ENCODE assay signal across 8 cellular contexts in the genomic region with DNA sequence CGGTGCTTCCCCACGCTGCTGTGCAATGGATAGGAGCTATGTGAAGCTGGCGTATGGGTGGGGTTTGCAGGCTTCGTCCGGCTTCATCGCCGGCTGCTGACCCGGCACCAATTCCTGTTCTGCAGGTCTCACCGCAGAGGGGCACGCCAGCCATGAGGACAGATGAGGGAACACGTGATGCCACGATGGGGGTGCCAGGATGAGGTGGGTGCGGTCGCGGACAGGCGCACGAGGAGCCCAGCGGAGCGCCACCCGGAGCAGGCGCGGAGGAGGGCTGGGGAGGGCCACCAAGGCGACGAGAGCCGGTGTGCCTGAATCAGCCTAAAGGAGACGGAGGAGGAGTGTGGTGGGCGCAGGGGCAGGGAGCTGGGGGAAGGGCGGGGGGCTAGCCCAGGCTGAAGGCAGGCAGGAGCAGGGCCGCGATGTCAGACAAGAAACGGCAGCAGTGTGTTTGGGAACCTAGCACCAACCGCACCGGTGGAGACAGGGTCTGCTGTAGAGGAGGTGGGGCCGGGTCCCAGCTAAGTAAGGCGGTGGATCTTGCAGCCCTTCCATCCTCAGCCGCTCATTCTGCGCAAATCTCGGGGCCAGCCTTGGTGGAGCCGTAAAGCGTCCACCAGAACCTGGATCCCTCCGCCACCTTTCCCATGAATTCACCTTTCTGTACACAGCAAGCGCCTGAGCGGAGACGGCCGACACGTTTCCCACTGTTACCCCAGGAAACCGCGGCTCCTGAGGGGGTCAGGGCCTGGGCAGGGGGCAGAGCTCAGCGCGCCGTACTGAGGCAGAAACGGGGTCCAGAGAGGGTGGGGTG. TPM values are rescaled to one million over a fixed set of nuclear protein-coding genes. Genes with fewer than 3 reads are reported as not detected.
DNase-seq lines count a peak whose midpoint lies in the region; ATAC-seq, FAIRE-seq and TF ChIP-seq lines count a peak whose summit lies in the region.

No MANE protein-coding gene starts in this region.

- TF ChIP-seq EP300 in A549 (IDR thresholded peaks at IDR 0.05) (no peak), tibial nerve (IDR thresholded peaks at IDR 0.05) (no peak)

- TF ChIP-seq CTCF in A549 (IDR thresholded peaks at IDR 0.05) (no peak), GM12864 (IDR thresholded peaks at IDR 0.05; ENCODE audit: low read depth, low read length, missing control alignments) (no peak), WTC11 (IDR thresholded peaks at IDR 0.05) (no peak), tibial nerve (IDR thresholded peaks at IDR 0.05) (no peak)

- H3K27me3 ChIP-seq in MG63 (no peaks in the 10 kb centered on the region), endocrine pancreas (ENCODE audit: control insufficient read depth, insufficient read depth, low read length) (no peaks in the 10 kb centered on the region), mononuclear cell (ENCODE audit: insufficient read depth, low read length) (peaks cover 40% of the 10 kb centered on the region), tibial nerve (peaks cover 0 to 38% of the 10 kb centered on the region in 2 donors)

- DNase-seq in A549 (ENCODE audit: low read depth in 1 of 2, low spot score in 1 of 2): peak; percentile 77 to 90
- DNase-seq in GM12864 (ENCODE audit: low read depth): no peak
- no peak for DNase-seq in MG63
- DNase-seq in WTC11 (ENCODE audit: low spot score): peak; percentile 66
- peak in 1 of 2 donors; percentile 20 for DNase-seq in tibial nerve (ENCODE audit: low spot score in 2 of 2)

- ATAC-seq in A549 (peak; percentile 77 to 79), WTC11 (peak; percentile 75), GM19035 (IDR thresholded peaks at IDR 0.05; ENCODE audit: unreplicated experiment) (no peak)

- no peaks in the 10 kb centered on the region for H3K36me3 ChIP-seq in MG63
- H3K36me3 ChIP-seq in endocrine pancreas (ENCODE audit: control insufficient read depth, insufficient read depth, low read length): no peaks in the 10 kb centered on the region
- no peaks in the 10 kb centered on the region for H3K36me3 ChIP-seq in tibial nerve

- H3K27ac Mint-ChIP-seq in WTC11: no peak overlapping the region

- TF ChIP-seq RAD21 in A549 (conservative IDR thresholded peaks at IDR 0.05 in 1 of 2, IDR thresholded peaks at IDR 0.05 in 1 of 2): no peak

- H3K27ac ChIP-seq in A549: peak overlapping the region; percentile 52 to 79
- peak overlapping the region in 2 of 4 donors; percentile 10 to 35 for H3K27ac ChIP-seq in tibial nerve

- H3K36me3 Mint-ChIP-seq in WTC11: no peaks in the 10 kb centered on the region

- WGBS in A549 (ENCODE audit: missing lambda C conversion rate): 4% methylated on average over 49 of the region's 52 CpGs
- WGBS in tibial nerve, 2 donors: 1% methylated on average over 33 to 52 of the region's 52 CpGs

- peaks cover 50% of the 10 kb centered on the region for H3K27me3 Mint-ChIP-seq in WTC11 (ENCODE audit: low read depth)

- FAIRE-seq in A549 (lab: Jason Lieb, UNC): no peak

- peaks cover 21% of the 10 kb centered on the region for H3K4me1 Mint-ChIP-seq in WTC11

- H3K4me3 Mint-ChIP-seq in WTC11: peak overlapping the region; percentile 86

- CTCF ChIA-PET in A549 (lab: Yijun Ruan, JAX): interaction anchor here (0.6 to 7.0 kb wide), 22 partner anchors 9 to 521 kb away, joined by 3 to 51 read pairs (median 4); partner anchors contain the start of gene CD8A
- CTCF ChIA-PET in WTC11 (lab: Charles Lee): interaction anchor here (0.6 to 1.5 kb wide), 6 partner anchors 16 to 1488 kb away, joined by 3 to 5 read pairs (median 4); partner anchors contain the start of gene CD8A

- H3K9me3 ChIP-seq in A549 (no peaks in the 10 kb centered on the region), MG63 (no peaks in the 10 kb centered on the region), endocrine pancreas (ENCODE audit: control insufficient read depth, low read length) (no peaks in the 10 kb centered on the region), mononuclear cell (ENCODE audit: low read depth, low read length) (no peaks in the 10 kb centered on the region), tibial nerve (no peaks in the 10 kb centered on the region)

- no peak for TF ChIP-seq POLR2A in A549 (IDR thresholded peaks at IDR 0.05; ENCODE audit: low read length)
- no peak for TF ChIP-seq POLR2A in tibial nerve (IDR thresholded peaks at IDR 0.05)

- H3K4me1 ChIP-seq in A549 (peaks cover 9% of the 10 kb centered on the region; the same call in 2 of the 3 replicates), endocrine pancreas (ENCODE audit: control insufficient read depth, insufficient read depth, low read length) (no peaks in the 10 kb centered on the region), mononuclear cell (ENCODE audit: insufficient read depth, low read length) (peaks cover 31% of the 10 kb centered on the region), tibial nerve (peaks cover 0 to 32% (median 11%) of the 10 kb centered on the region in 4 donors)

- POLR2A ChIA-PET in A549 (lab: Yijun Ruan, JAX): no interaction called here
- POLR2A ChIA-PET in WTC11 (lab: Charles Lee): no interaction called here

- H3K4me2 ChIP-seq in A549: peak overlapping the region; percentile 100

- no peaks in the 10 kb centered on the region for H3K9me3 Mint-ChIP-seq in WTC11

- H3K4me3 ChIP-seq in A549 (peak overlapping the region; percentile 65), GM12864 (ENCODE audit: low read depth, low read length) (peak overlapping the region; percentile 42), MG63 (peak overlapping the region; percentile 13), endocrine pancreas (ENCODE audit: control insufficient read depth, insufficient read depth, low read length) (peak overlapping the region; percentile 34), mononuclear cell (ENCODE audit: low read length) (peak overlapping the region; percentile 27), tibial nerve (peak overlapping the region; percentile 27 to 56 (median 40))

- H3K9ac ChIP-seq in endocrine pancreas (ENCODE audit: control insufficient read depth, insufficient read depth, low read length): peak overlapping the region; percentile 87

TF ChIP-seq in A549, 52 proteins besides CTCF, POLR2A, EP300 and RAD21 (continues in another document):
- peak; percentile 58; the same call in 1 of the 2 replicates for TF ChIP-seq MYC (IDR thresholded peaks at IDR 0.05; ENCODE audit: borderline replicate concordance, low read length)
- peak; percentile 51; the same call in 1 of the 2 replicates for TF ChIP-seq PBX3 (IDR thresholded peaks at IDR 0.05)

TF ChIP-seq in WTC11, 78 proteins besides CTCF, POLR2A, EP300 and RAD21 (continues in another document):
- no peak for TF ChIP-seq MXD4 (CRISPR knock-in tag; IDR thresholded peaks at IDR 0.05; ENCODE audit: borderline replicate concordance)
- no peak for TF ChIP-seq PRRX2 (CRISPR knock-in tag; IDR thresholded peaks at IDR 0.05)
- TF ChIP-seq, protein P1, sequence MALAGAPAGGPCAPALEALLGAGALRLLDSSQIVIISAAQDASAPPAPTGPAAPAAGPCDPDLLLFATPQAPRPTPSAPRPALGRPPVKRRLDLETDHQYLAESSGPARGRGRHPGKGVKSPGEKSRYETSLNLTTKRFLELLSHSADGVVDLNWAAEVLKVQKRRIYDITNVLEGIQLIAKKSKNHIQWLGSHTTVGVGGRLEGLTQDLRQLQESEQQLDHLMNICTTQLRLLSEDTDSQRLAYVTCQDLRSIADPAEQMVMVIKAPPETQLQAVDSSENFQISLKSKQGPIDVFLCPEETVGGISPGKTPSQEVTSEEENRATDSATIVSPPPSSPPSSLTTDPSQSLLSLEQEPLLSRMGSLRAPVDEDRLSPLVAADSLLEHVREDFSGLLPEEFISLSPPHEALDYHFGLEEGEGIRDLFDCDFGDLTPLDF (CRISPR knock-in tag; IDR thresholded peaks at IDR 0.05): peak; percentile 95
- TF ChIP-seq RORB (CRISPR knock-in tag; IDR thresholded peaks at IDR 0.05): no peak

RNA-seq across cellular contexts. Expression of gene CD8A, which starts 17.0 kb away (rescaled TPM):
- 0.29 and 0.40 TPM in 2 replicates for polyA plus RNA-seq in A549 (2011; rRNA removed)
- polyA plus RNA-seq in A549 (2012; cell fraction: cytosol; rRNA removed): 0.06 and 0.07 TPM in 2 replicates
- 0.07 and 0.12 TPM in 2 replicates for polyA plus RNA-seq in A549 (2012; cell fraction: nucleus; rRNA removed)
- polyA plus RNA-seq in A549 (2017; fragmentation: RNase III; extraction: RNeasy Plus Mini Kit Qiagen cat#74134 plus additional on column Dnase treatment): 0.10 to 0.25 TPM (median 0.22 TPM) in 3 replicates
- 0.08 and 0.24 TPM in 2 replicates for polyA minus RNA-seq in A549 (2011; rRNA and poly(A)+ RNA removed)
- not detected in 2 replicates for total RNA-seq in MG63 (2014; rRNA removed; shearing (Covaris generic); ENCODE audit: low replicate concordance)
- total RNA-seq in WTC11 (2021): 0.27 to 0.44 TPM (median 0.30 TPM) in 3 replicates
- total RNA-seq in mononuclear cell: 25.6 TPM
- 1 to 10 TPM in 2 of 4 donors, under 1 TPM in 1, not detected in 1; 0.63 to 1.8 (median 1.1) TPM for total RNA-seq in tibial nerve

RNA-seq across cellular contexts. Expression of gene CD8B, which starts 54.0 kb away (rescaled TPM):
- polyA plus RNA-seq in A549 (2011; rRNA removed) (not detected in 2 replicates), A549 (2017; fragmentation: RNase III; extraction: RNeasy Plus Mini Kit Qiagen cat#74134 plus additional on column Dnase treatment) (not detected in 3 replicates)
- not detected in 2 replicates for polyA plus RNA-seq in A549 (2012; cell fraction: cytosol; rRNA removed)
- not detected in 2 replicates for polyA plus RNA-seq in A549 (2012; cell fraction: nucleus; rRNA removed)
- polyA minus RNA-seq in A549 (2011; rRNA and poly(A)+ RNA removed): not detected in 2 replicates
- not detected in 2 replicates for total RNA-seq in MG63 (2014; rRNA removed; shearing (Covaris generic); ENCODE audit: low replicate concordance)
- total RNA-seq in WTC11 (2021) (0.70 to 0.73 TPM (median 0.71 TPM) in 3 replicates), mononuclear cell (41.9 TPM), tibial nerve (1 to 10 TPM in 1 of 4 donors, not detected in 3; 3.1 TPM)

Comparison
In these comparisons a context has a peak if more than half of its experiments do, and no peak if none do; other contexts are left out.
1. DNase-seq: peak in A549 (2 of 2) and WTC11 (single experiment); none in GM12864 (single experiment) and MG63 (single experiment).
2. H3K4me3 ChIP-seq: peak in every context shown above with its lines; median percentile 65 in A549; 42 in GM12864; 40 in tibial nerve; 34 in endocrine pancreas; 27 in mononuclear cell; 13 in MG63.
3. RNA of gene CD8B, which starts 54.0 kb away (total RNA-seq): 41.9 TPM in mononuclear cell (single experiment); 0.70 to 0.73 TPM in WTC11, 3.1 TPM in tibial nerve and not detected in MG63; every median in the first group is over 10 times any median in the second.
4. Of the 8 proteins assayed by ChIP-seq in both WTC11 and A549: peak only in WTC11: ESRRA and TP53; only in A549: none; in both: MAX and USF2; in neither: 3; mixed calls (peak in some experiments, not most) for 1.